8 cellular contexts compared by ENCODE assay signal in the genomic region with DNA sequence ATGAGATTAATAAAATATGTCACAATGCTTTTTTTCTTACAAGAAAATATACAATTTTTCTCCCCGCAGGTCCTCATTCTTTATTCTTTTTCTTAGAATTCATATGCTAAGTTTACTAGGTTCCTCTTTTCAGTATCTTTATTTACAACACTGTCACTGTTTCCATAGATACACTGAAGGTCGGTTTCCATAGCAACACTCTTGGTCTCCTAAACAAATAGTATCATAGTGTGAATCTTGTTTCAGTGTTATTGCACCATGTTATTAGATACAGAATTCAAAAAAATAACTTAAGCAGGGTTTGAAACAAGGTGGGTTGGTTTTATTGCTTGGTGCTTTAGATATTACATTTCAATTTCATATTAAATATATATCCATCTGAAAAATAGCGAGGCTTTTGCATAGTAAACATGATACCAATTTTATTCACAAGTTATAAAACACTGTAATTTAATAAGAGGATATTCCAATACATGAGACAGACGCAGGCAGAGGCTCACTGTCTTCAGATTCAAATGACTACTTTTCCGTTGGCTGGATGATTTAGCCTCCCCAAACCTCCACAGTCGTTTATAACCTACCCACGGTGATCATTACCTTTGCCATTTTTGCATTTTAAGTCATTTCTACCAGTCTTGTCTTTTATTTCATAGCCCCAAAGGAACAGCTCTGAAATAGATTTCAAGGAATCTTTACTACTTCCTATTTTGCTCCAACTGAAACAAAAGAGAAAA.
DNase-seq lines count a peak whose midpoint lies in the region; ATAC-seq and TF ChIP-seq lines count a peak whose summit lies in the region.

No MANE protein-coding gene starts in this region.

- DNase-seq in EH (ENCODE audit: low read depth) (peak; percentile 68), SK-N-SH (peak; percentile 26), fibroblast of lung (ENCODE audit: low read depth in 2 of 2) (peak; percentile 62 to 92), sciatic nerve (ENCODE audit: low spot score) (no peak), HuH-7 (ENCODE audit: low spot score) (no peak), ureter (ENCODE audit: low spot score) (no peak)

- H3K79me2 ChIP-seq in SK-N-SH (ENCODE audit: insufficient read depth) (no peaks in the 10 kb centered on the region), fibroblast of lung (ENCODE audit: control insufficient read depth, insufficient read depth, low read length) (no peaks in the 10 kb centered on the region)

- ATAC-seq in GM19467 (IDR thresholded peaks at IDR 0.05; ENCODE audit: unreplicated experiment) = peak; percentile 60
- ATAC-seq in HG03469 (IDR thresholded peaks at IDR 0.05; ENCODE audit: unreplicated experiment) = peak; percentile 55
- ATAC-seq in sciatic nerve = peak; percentile 82

- H4K20me1 ChIP-seq in SK-N-SH (ENCODE audit: insufficient read depth) (no peaks in the 10 kb centered on the region), fibroblast of lung (ENCODE audit: control insufficient read depth, extremely low read depth, insufficient read depth, low read length) (no peaks in the 10 kb centered on the region)

- H3K4me2 ChIP-seq in SK-N-SH (no peak overlapping the region), fibroblast of lung (ENCODE audit: extremely low read depth, insufficient read depth, low read length) (no peak overlapping the region)

- no peak for TF ChIP-seq RAD21 in SK-N-SH (IDR thresholded peaks at IDR 0.05; ENCODE audit: low read length)

- H3K36me3 ChIP-seq in SK-N-SH (replicated peaks in 1 of 2; ENCODE audit: control insufficient read depth in 1 of 2, insufficient read depth in 2 of 2, low read length in 1 of 2) (no peaks in the 10 kb centered on the region), fibroblast of lung (ENCODE audit: control insufficient read depth, insufficient read depth, low read length) (no peaks in the 10 kb centered on the region)

- H3K9me3 ChIP-seq in SK-N-SH = no peaks in the 10 kb centered on the region
- H3K9me3 ChIP-seq in fibroblast of lung (ENCODE audit: control insufficient read depth, insufficient read depth, low read depth, low read length) = no peaks in the 10 kb centered on the region

- H3K27me3 ChIP-seq in SK-N-SH (ENCODE audit: insufficient read depth) = no peaks in the 10 kb centered on the region
- H3K27me3 ChIP-seq in fibroblast of lung (ENCODE audit: control insufficient read depth, insufficient read depth, low read length) = no peaks in the 10 kb centered on the region

- H3K4me1 ChIP-seq in SK-N-SH (ENCODE audit: control insufficient read depth in 1 of 2, insufficient read depth in 2 of 2, low read depth in 1 of 2, low read length in 1 of 2) = peaks cover 0 to 12% of the 10 kb centered on the region in 2 experiments; a peak in 1 of 4 replicates
- H3K4me1 ChIP-seq in fibroblast of lung (ENCODE audit: control insufficient read depth, extremely low read depth, insufficient read depth, low read length) = peaks cover 5% of the 10 kb centered on the region

- H3K9ac ChIP-seq in SK-N-SH (peak overlapping the region; percentile 23; the same call in 1 of the 2 replicates), fibroblast of lung (ENCODE audit: insufficient read depth, low read length) (no peak overlapping the region)

- POLR2A ChIA-PET in SK-N-SH (lab: Yijun Ruan, JAX) = no interaction called here

- no peaks in the 10 kb centered on the region for H3F3A ChIP-seq in SK-N-SH (replicated peaks; ENCODE audit: insufficient read depth)

- no peaks in the 10 kb centered on the region for H3K9me2 ChIP-seq in SK-N-SH

- intact Hi-C loops in sciatic nerve (cut with DNase I) = no loop called here

- TF ChIP-seq CTCF in SK-N-SH (IDR thresholded peaks at IDR 0.05) (no peak), fibroblast of lung (conservative IDR thresholded peaks at IDR 0.05 in 1 of 2, IDR thresholded peaks at IDR 0.05 in 1 of 2; ENCODE audit: low read depth in 1 of 2, low read length in 2 of 2) (no peak)

- H3K27ac ChIP-seq in SK-N-SH (ENCODE audit: low read depth in 2 of 2, low read length in 1 of 2) (peak overlapping the region in 1 of 2 experiments; percentile 44; a peak in 1 of 4 replicates), fibroblast of lung (ENCODE audit: insufficient read depth, low read length) (peak overlapping the region; percentile 27)

- H2AFZ ChIP-seq in SK-N-SH (ENCODE audit: low read depth) = no peak overlapping the region
- peak overlapping the region; percentile 7 for H2AFZ ChIP-seq in fibroblast of lung (ENCODE audit: low read length)

- no peak for TF ChIP-seq EP300 in SK-N-SH (IDR thresholded peaks at IDR 0.05; ENCODE audit: borderline replicate concordance in 1 of 2, low read depth in 1 of 2, low read length in 1 of 2)

- H3K4me3 ChIP-seq in SK-N-SH (ENCODE audit: low read depth in 2 of 2, low read length in 1 of 2) (no peak overlapping the region), fibroblast of lung (replicated peaks in 1 of 4; ENCODE audit: control extremely low read depth in 1 of 4, insufficient read depth in 1 of 4, low read depth in 3 of 4, low read length in 4 of 4) (no peak overlapping the region)

- WGBS in SK-N-SH (ENCODE audit: low lambda C conversion rate) = 80% methylated on average over 7 of the region's 7 CpGs

- CTCF ChIA-PET in SK-N-SH (lab: Yijun Ruan, JAX) = no interaction called here

TF ChIP-seq in SK-N-SH, 30 proteins besides CTCF, POLR2A, EP300 and RAD21:
- TF ChIP-seq, protein P1, sequence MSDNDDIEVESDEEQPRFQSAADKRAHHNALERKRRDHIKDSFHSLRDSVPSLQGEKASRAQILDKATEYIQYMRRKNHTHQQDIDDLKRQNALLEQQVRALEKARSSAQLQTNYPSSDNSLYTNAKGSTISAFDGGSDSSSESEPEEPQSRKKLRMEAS (IDR thresholded peaks at IDR 0.05; ENCODE audit: low read depth) = no peak
- TF ChIP-seq, protein P2, sequence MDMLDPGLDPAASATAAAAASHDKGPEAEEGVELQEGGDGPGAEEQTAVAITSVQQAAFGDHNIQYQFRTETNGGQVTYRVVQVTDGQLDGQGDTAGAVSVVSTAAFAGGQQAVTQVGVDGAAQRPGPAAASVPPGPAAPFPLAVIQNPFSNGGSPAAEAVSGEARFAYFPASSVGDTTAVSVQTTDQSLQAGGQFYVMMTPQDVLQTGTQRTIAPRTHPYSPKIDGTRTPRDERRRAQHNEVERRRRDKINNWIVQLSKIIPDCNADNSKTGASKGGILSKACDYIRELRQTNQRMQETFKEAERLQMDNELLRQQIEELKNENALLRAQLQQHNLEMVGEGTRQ (IDR thresholded peaks at IDR 0.05; ENCODE audit: borderline replicate concordance, low read depth, low read length) = no peak
- no peak for TF ChIP-seq EZH2phosphoT487 (IDR thresholded peaks at IDR 0.05; ENCODE audit: borderline replicate concordance, low read depth)
- no peak for TF ChIP-seq GABPA (IDR thresholded peaks at IDR 0.05; ENCODE audit: low read depth)
- no peak for TF ChIP-seq RXRA (IDR thresholded peaks at IDR 0.05; ENCODE audit: borderline replicate concordance, low read depth)
- no peak for TF ChIP-seq POLR2AphosphoS5 (IDR thresholded peaks at IDR 0.05; ENCODE audit: low read depth, low read length)
- TF ChIP-seq YY1 (IDR thresholded peaks at IDR 0.05; ENCODE audit: low read depth) = no peak
- no peak for TF ChIP-seq TEAD4 (IDR thresholded peaks at IDR 0.05; ENCODE audit: borderline replicate concordance, insufficient read depth)
- no peak for TF ChIP-seq MXI1 (IDR thresholded peaks at IDR 0.05; ENCODE audit: low read depth, low read length)

Comparison
In these comparisons a context has a peak if more than half of its experiments do, and no peak if none do; other contexts are left out.
1. DNase-seq: peak in EH (single experiment), SK-N-SH (single experiment) and fibroblast of lung (2 of 2); none in sciatic nerve (single experiment), HuH-7 (single experiment) and ureter (single experiment).
2. Peak in every context shown above with its lines, with median percentiles within 50 percentile points of each other: ATAC-seq.